ENCODE assay signal across 2 cellular contexts in the genomic region with DNA sequence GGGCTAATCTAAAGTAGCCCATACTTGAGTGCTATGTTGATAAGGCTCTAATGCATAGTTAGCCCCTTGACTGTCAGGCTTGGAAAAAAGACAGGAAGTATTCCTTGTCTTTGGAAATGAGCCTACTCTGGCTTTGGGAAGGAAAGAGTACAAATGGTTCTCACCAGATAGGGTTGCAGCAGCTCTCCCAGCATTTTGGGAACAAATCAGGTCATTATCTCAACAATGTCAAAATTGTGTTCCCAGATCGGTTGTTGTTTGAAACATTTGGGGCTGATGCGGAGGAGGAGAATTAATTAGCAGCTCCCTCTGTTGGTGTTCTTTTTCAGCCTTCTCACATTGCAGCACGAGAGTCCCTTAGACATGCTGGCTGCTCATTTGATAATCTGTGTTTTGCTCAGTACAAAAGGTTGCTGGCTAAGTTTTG.
TF ChIP-seq lines count a peak whose summit lies in the region.

No MANE protein-coding gene starts in this region.

TF ChIP-seq in GM23338, 12 proteins besides CTCF, POLR2A, EP300 and RAD21 (continued from another document):
- TF ChIP-seq, protein P1, sequence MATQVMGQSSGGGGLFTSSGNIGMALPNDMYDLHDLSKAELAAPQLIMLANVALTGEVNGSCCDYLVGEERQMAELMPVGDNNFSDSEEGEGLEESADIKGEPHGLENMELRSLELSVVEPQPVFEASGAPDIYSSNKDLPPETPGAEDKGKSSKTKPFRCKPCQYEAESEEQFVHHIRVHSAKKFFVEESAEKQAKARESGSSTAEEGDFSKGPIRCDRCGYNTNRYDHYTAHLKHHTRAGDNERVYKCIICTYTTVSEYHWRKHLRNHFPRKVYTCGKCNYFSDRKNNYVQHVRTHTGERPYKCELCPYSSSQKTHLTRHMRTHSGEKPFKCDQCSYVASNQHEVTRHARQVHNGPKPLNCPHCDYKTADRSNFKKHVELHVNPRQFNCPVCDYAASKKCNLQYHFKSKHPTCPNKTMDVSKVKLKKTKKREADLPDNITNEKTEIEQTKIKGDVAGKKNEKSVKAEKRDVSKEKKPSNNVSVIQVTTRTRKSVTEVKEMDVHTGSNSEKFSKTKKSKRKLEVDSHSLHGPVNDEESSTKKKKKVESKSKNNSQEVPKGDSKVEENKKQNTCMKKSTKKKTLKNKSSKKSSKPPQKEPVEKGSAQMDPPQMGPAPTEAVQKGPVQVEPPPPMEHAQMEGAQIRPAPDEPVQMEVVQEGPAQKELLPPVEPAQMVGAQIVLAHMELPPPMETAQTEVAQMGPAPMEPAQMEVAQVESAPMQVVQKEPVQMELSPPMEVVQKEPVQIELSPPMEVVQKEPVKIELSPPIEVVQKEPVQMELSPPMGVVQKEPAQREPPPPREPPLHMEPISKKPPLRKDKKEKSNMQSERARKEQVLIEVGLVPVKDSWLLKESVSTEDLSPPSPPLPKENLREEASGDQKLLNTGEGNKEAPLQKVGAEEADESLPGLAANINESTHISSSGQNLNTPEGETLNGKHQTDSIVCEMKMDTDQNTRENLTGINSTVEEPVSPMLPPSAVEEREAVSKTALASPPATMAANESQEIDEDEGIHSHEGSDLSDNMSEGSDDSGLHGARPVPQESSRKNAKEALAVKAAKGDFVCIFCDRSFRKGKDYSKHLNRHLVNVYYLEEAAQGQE (IDR thresholded peaks at IDR 0.05; ENCODE audit: unreplicated experiment) = no peak
- TF ChIP-seq CREB1 (CRISPR knock-in tag; IDR thresholded peaks at IDR 0.05; ENCODE audit: low read depth) = no peak
- no peak for TF ChIP-seq EZH2 (IDR thresholded peaks at IDR 0.05; ENCODE audit: low read depth, unreplicated experiment)
- TF ChIP-seq JUNB (IDR thresholded peaks at IDR 0.05; ENCODE audit: unreplicated experiment) = no peak
- TF ChIP-seq, protein P2, sequence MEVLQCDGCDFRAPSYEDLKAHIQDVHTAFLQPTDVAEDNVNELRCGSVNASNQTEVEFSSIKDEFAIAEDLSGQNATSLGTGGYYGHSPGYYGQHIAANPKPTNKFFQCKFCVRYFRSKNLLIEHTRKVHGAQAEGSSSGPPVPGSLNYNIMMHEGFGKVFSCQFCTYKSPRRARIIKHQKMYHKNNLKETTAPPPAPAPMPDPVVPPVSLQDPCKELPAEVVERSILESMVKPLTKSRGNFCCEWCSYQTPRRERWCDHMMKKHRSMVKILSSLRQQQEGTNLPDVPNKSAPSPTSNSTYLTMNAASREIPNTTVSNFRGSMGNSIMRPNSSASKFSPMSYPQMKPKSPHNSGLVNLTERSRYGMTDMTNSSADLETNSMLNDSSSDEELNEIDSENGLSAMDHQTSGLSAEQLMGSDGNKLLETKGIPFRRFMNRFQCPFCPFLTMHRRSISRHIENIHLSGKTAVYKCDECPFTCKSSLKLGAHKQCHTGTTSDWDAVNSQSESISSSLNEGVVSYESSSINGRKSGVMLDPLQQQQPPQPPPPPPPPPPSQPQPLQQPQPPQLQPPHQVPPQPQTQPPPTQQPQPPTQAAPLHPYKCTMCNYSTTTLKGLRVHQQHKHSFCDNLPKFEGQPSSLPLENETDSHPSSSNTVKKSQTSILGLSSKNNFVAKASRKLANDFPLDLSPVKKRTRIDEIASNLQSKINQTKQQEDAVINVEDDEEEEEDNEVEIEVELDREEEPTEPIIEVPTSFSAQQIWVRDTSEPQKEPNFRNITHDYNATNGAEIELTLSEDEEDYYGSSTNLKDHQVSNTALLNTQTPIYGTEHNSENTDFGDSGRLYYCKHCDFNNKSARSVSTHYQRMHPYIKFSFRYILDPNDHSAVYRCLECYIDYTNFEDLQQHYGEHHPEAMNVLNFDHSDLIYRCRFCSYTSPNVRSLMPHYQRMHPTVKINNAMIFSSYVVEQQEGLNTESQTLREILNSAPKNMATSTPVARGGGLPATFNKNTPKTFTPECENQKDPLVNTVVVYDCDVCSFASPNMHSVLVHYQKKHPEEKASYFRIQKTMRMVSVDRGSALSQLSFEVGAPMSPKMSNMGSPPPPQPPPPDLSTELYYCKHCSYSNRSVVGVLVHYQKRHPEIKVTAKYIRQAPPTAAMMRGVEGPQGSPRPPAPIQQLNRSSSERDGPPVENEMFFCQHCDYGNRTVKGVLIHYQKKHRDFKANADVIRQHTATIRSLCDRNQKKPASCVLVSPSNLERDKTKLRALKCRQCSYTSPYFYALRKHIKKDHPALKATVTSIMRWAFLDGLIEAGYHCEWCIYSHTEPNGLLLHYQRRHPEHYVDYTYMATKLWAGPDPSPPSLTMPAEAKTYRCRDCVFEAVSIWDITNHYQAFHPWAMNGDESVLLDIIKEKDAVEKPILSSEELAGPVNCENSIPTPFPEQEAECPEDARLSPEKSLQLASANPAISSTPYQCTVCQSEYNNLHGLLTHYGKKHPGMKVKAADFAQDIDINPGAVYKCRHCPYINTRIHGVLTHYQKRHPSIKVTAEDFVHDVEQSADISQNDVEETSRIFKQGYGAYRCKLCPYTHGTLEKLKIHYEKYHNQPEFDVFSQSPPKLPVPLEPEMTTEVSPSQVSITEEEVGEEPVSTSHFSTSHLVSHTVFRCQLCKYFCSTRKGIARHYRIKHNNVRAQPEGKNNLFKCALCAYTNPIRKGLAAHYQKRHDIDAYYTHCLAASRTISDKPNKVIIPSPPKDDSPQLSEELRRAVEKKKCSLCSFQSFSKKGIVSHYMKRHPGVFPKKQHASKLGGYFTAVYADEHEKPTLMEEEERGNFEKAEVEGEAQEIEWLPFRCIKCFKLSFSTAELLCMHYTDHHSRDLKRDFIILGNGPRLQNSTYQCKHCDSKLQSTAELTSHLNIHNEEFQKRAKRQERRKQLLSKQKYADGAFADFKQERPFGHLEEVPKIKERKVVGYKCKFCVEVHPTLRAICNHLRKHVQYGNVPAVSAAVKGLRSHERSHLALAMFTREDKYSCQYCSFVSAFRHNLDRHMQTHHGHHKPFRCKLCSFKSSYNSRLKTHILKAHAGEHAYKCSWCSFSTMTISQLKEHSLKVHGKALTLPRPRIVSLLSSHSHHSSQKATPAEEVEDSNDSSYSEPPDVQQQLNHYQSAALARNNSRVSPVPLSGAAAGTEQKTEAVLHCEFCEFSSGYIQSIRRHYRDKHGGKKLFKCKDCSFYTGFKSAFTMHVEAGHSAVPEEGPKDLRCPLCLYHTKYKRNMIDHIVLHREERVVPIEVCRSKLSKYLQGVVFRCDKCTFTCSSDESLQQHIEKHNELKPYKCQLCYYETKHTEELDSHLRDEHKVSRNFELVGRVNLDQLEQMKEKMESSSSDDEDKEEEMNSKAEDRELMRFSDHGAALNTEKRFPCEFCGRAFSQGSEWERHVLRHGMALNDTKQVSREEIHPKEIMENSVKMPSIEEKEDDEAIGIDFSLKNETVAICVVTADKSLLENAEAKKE (CRISPR knock-in tag; IDR thresholded peaks at IDR 0.05) = no peak
- TF ChIP-seq ZNF331 (CRISPR knock-in tag; IDR thresholded peaks at IDR 0.05; ENCODE audit: low read depth) = no peak

TF ChIP-seq in SK-N-SH, 30 proteins besides CTCF, POLR2A, EP300 and RAD21 (continued from another document):
- TF ChIP-seq, protein P3, sequence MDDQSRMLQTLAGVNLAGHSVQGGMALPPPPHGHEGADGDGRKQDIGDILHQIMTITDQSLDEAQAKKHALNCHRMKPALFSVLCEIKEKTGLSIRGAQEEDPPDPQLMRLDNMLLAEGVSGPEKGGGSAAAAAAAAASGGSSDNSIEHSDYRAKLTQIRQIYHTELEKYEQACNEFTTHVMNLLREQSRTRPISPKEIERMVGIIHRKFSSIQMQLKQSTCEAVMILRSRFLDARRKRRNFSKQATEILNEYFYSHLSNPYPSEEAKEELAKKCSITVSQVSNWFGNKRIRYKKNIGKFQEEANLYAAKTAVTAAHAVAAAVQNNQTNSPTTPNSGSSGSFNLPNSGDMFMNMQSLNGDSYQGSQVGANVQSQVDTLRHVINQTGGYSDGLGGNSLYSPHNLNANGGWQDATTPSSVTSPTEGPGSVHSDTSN (IDR thresholded peaks at IDR 0.05) = no peak
- TF ChIP-seq NRF1 (IDR thresholded peaks at IDR 0.05; ENCODE audit: low read depth, low read length) (no peak), TAF1 (IDR thresholded peaks at IDR 0.05; ENCODE audit: borderline replicate concordance, low read depth, low read length) (no peak), JUND (IDR thresholded peaks at IDR 0.05) (no peak), EZH2phosphoT487 (IDR thresholded peaks at IDR 0.05; ENCODE audit: borderline replicate concordance, low read depth) (no peak), FOXJ3 (CRISPR knock-in tag; IDR thresholded peaks at IDR 0.05) (no peak)
- TF ChIP-seq, protein P4, sequence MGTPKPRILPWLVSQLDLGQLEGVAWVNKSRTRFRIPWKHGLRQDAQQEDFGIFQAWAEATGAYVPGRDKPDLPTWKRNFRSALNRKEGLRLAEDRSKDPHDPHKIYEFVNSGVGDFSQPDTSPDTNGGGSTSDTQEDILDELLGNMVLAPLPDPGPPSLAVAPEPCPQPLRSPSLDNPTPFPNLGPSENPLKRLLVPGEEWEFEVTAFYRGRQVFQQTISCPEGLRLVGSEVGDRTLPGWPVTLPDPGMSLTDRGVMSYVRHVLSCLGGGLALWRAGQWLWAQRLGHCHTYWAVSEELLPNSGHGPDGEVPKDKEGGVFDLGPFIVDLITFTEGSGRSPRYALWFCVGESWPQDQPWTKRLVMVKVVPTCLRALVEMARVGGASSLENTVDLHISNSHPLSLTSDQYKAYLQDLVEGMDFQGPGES (IDR thresholded peaks at IDR 0.05; ENCODE audit: low read depth, low read length) = no peak
- TF ChIP-seq, protein P1 (IDR thresholded peaks at IDR 0.05; ENCODE audit: low read depth, low read length) = no peak
